ENCODE assay signal across 1 cellular context in the genomic region with DNA sequence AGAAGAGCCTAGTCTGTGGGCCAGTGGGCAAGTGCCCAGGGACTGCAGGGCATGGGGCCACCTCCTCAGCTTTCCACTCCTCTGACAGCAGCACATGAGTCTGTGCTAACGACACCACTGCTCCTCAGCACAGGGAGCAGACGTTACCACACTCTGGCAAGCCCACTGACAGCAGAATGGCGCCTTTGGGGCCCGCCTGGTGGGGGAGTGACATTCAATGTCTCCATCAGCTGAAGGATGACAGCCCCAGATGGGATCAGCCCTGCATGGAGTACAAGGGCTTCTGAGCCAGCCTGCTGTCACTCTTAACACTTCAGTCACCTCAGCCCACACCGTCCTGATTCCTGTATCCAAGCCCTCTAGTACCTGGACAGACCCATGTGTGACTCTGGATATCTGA.
TF ChIP-seq lines count a peak whose summit lies in the region.

No MANE protein-coding gene starts in this region.

TF ChIP-seq in GM23338, 12 proteins besides CTCF, POLR2A, EP300 and RAD21 (continued from another document):
- TF ChIP-seq, protein P1, sequence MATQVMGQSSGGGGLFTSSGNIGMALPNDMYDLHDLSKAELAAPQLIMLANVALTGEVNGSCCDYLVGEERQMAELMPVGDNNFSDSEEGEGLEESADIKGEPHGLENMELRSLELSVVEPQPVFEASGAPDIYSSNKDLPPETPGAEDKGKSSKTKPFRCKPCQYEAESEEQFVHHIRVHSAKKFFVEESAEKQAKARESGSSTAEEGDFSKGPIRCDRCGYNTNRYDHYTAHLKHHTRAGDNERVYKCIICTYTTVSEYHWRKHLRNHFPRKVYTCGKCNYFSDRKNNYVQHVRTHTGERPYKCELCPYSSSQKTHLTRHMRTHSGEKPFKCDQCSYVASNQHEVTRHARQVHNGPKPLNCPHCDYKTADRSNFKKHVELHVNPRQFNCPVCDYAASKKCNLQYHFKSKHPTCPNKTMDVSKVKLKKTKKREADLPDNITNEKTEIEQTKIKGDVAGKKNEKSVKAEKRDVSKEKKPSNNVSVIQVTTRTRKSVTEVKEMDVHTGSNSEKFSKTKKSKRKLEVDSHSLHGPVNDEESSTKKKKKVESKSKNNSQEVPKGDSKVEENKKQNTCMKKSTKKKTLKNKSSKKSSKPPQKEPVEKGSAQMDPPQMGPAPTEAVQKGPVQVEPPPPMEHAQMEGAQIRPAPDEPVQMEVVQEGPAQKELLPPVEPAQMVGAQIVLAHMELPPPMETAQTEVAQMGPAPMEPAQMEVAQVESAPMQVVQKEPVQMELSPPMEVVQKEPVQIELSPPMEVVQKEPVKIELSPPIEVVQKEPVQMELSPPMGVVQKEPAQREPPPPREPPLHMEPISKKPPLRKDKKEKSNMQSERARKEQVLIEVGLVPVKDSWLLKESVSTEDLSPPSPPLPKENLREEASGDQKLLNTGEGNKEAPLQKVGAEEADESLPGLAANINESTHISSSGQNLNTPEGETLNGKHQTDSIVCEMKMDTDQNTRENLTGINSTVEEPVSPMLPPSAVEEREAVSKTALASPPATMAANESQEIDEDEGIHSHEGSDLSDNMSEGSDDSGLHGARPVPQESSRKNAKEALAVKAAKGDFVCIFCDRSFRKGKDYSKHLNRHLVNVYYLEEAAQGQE (IDR thresholded peaks at IDR 0.05; ENCODE audit: unreplicated experiment) = no peak
